14 cellular contexts compared by ENCODE assay signal in genomic region chr5:132059043-132059695, GRCh38. TPM values are rescaled to one million over a fixed set of nuclear protein-coding genes. Genes with fewer than 3 reads are reported as not detected.
A peak's percentile ranks its signal among the peaks of the same experiment; 100 is the strongest.
DNase-seq lines count a peak whose midpoint lies in the region; ATAC-seq, FAIRE-seq and TF ChIP-seq lines count a peak whose summit lies in the region.
"Had no signal": no experiment of that assay in that cellular context is flagged by ENCODE, and none has a peak within 500 bp of the region (broad histone marks: within the 10 kb centered on the region; RNA-seq: fewer than 3 reads in every experiment).

No MANE protein-coding gene starts in this region.

- TF ChIP-seq EP300 in sigmoid colon (IDR thresholded peaks at IDR 0.05), result no peak

- H3K4me3 ChIP-seq in coronary artery, result no peak overlapping the region
- H3K4me3 ChIP-seq in sigmoid colon, result no peak overlapping the region

- intact Hi-C loops in sigmoid colon (cut with DNase I), result no loop called here

- no peak for ATAC-seq in GM21737 (IDR thresholded peaks at IDR 0.05; ENCODE audit: unreplicated experiment)
- no peak for ATAC-seq in GM18498 (IDR thresholded peaks at IDR 0.05; ENCODE audit: unreplicated experiment)
- no peak for ATAC-seq in GM21367 (IDR thresholded peaks at IDR 0.05; ENCODE audit: unreplicated experiment)

- POLR2A ChIA-PET in activated CD4-positive, alpha-beta T cell treated with anti-CD3 and anti-CD28 coated beads, Interleukin-2, amount 10 ng/mL, durations not matched to agents 7 days and 5 days (lab: Charles Lee), result no interaction called here

- no peak overlapping the region for H3K4me3 Mint-ChIP-seq in activated CD4-positive, alpha-beta T cell treated with anti-CD3 and anti-CD28 coated beads, Interleukin-2, amount 10 ng/mL, durations not matched to agents 7 days and 5 days

- H3K4me1 ChIP-seq in sigmoid colon, result no peaks in the 10 kb centered on the region

- H3K27ac ChIP-seq in coronary artery (no peak overlapping the region), sigmoid colon (no peak overlapping the region)
- H3K27ac ChIP-seq: epithelial cell of prostate, VCaP had no signal

- no peaks in the 10 kb centered on the region for H3K9me3 Mint-ChIP-seq in activated CD4-positive, alpha-beta T cell treated with anti-CD3 and anti-CD28 coated beads, Interleukin-2, amount 10 ng/mL, durations not matched to agents 7 days and 5 days

- TF ChIP-seq POLR2A in GM12891 (IDR thresholded peaks at IDR 0.05; ENCODE audit: low read depth, low read length) (no peak), sigmoid colon (IDR thresholded peaks at IDR 0.05) (no peak)

- H3K27me3 Mint-ChIP-seq in activated CD4-positive, alpha-beta T cell treated with anti-CD3 and anti-CD28 coated beads, Interleukin-2, amount 10 ng/mL, durations not matched to agents 7 days and 5 days, result peaks cover 6% of the 10 kb centered on the region

- CTCF ChIA-PET in activated CD4-positive, alpha-beta T cell treated with anti-CD3 and anti-CD28 coated beads, Interleukin-2, amount 10 ng/mL, durations not matched to agents 7 days and 5 days (lab: Charles Lee), result interaction anchor here (0.6 to 4.3 kb wide), 4 partner anchors 10 to 470 kb away, joined by 3 to 14 read pairs (median 4); no protein-coding TSS in a partner anchor

- H3K27me3 ChIP-seq in sigmoid colon, result no peaks in the 10 kb centered on the region

- 81 to 88% methylated on average over 9 of the region's 9 CpGs for whole genome bisulfite sequencing in sigmoid colon, 2 donors

- peaks cover 71% of the 10 kb centered on the region for H3K4me1 Mint-ChIP-seq in activated CD4-positive, alpha-beta T cell treated with anti-CD3 and anti-CD28 coated beads, Interleukin-2, amount 10 ng/mL, durations not matched to agents 7 days and 5 days

- DNase-seq in GM12891 (ENCODE audit: insufficient read length, low spot score), result peak; percentile 1
- peak; percentile 39 for DNase-seq in activated CD4-positive, alpha-beta T cell treated with anti-CD3 and anti-CD28 coated beads, Interleukin-2, amount 10 ng/mL, durations not matched to agents 7 days and 5 days
- peak; percentile 52 for DNase-seq in coronary artery (ENCODE audit: low spot score)
- peak; percentile 52 for DNase-seq in sigmoid colon
- DNase-seq in COLO829 (ENCODE audit: low spot score), result no peak
- DNase-seq: NCI-H2029 treated with DMSO at 0.1 percent for 48 hours had no signal

- H3K36me3 Mint-ChIP-seq in activated CD4-positive, alpha-beta T cell treated with anti-CD3 and anti-CD28 coated beads, Interleukin-2, amount 10 ng/mL, durations not matched to agents 7 days and 5 days (ENCODE audit: low read depth), result no peaks in the 10 kb centered on the region

- TF ChIP-seq CTCF in coronary artery (IDR thresholded peaks at IDR 0.05) (no peak), sigmoid colon (IDR thresholded peaks at IDR 0.05) (no peak)

- no peak for FAIRE-seq in GM12891 (lab: Jason Lieb, UNC)
- FAIRE-seq: astrocyte, D721Med had no signal

- H3K36me3 ChIP-seq in sigmoid colon, result no peaks in the 10 kb centered on the region

- H3K27ac Mint-ChIP-seq in activated CD4-positive, alpha-beta T cell treated with anti-CD3 and anti-CD28 coated beads, Interleukin-2, amount 10 ng/mL, durations not matched to agents 7 days and 5 days, result no peak overlapping the region

- H3K9me3 ChIP-seq in sigmoid colon, result no peaks in the 10 kb centered on the region

TF ChIP-seq in GM12891, 5 proteins besides CTCF, POLR2A, EP300 and RAD21:
- TF ChIP-seq POLR2AphosphoS5 (IDR thresholded peaks at IDR 0.05; ENCODE audit: low read depth, low read length), result no peak
- TF ChIP-seq POU2F2 (IDR thresholded peaks at IDR 0.05; ENCODE audit: low read depth, low read length), result no peak
- TF ChIP-seq SPI1 (IDR thresholded peaks at IDR 0.05; ENCODE audit: low read depth, low read length), result no peak
- no peak for TF ChIP-seq TAF1 (IDR thresholded peaks at IDR 0.05; ENCODE audit: low read depth, low read length)
- TF ChIP-seq PAX5 (IDR thresholded peaks at IDR 0.05; ENCODE audit: insufficient read depth, low read length, severe bottlenecking), result no peak

RNA-seq across cellular contexts. Expression of gene IL3, which starts 1.3 kb away (rescaled TPM):
- polyA plus RNA-seq in GM12891 (2012; ENCODE audit: low read depth, missing spikeins), result not detected
- total RNA-seq in activated CD4-positive, alpha-beta T cell treated with anti-CD3 and anti-CD28 coated beads, Interleukin-2, amount 10 ng/mL, durations not matched to agents 7 days and 5 days, result under 1 TPM; 0.20 to 0.40 TPM
- not detected for total RNA-seq in sigmoid colon
- polyA plus RNA-seq in sigmoid colon, result not detected
- total RNA-seq: astrocyte, HT-29 had no signal

RNA-seq across cellular contexts. Expression of gene CSF2, which starts 14.4 kb away (rescaled TPM):
- polyA plus RNA-seq in GM12891 (2012; ENCODE audit: low read depth, missing spikeins), result not detected
- total RNA-seq in activated CD4-positive, alpha-beta T cell treated with anti-CD3 and anti-CD28 coated beads, Interleukin-2, amount 10 ng/mL, durations not matched to agents 7 days and 5 days, result 1 to 10 TPM; 2.9 to 4.7 TPM
- not detected for total RNA-seq in sigmoid colon
- polyA plus RNA-seq in sigmoid colon, result 1 to 10 TPM in 1 of 3 donors, not detected in 2; 1.1 TPM
- total RNA-seq: astrocyte had no signal

RNA-seq across cellular contexts. Expression of gene ACSL6, which starts 47.7 kb away (rescaled TPM):
- polyA plus RNA-seq in GM12891 (2012; ENCODE audit: low read depth, missing spikeins), result 0.04 TPM
- 10 to 100 TPM; 26.5 to 38.8 TPM for total RNA-seq in activated CD4-positive, alpha-beta T cell treated with anti-CD3 and anti-CD28 coated beads, Interleukin-2, amount 10 ng/mL, durations not matched to agents 7 days and 5 days
- 1 to 10 TPM in 2 of 4 donors, under 1 TPM in 2; 0.16 to 2.2 (median 1.2) TPM for total RNA-seq in sigmoid colon
- 1 to 10 TPM in 1 of 3 donors, not detected in 2; 5.5 TPM for polyA plus RNA-seq in sigmoid colon
- total RNA-seq: HT-29 had no signal

Comparison
In these comparisons a context has a peak if more than half of its experiments do, and no peak if none do; other contexts are left out.
1. RNA of gene ACSL6, which starts 47.7 kb away (total RNA-seq): 26.5 to 38.8 TPM in activated CD4-positive, alpha-beta T cell treated with anti-CD3 and anti-CD28 coated beads, Interleukin-2, amount 10 ng/mL, durations not matched to agents 7 days and 5 days; 0.16 to 2.2 TPM in sigmoid colon; every median in the first group is over 4 times any median in the second.